Comparison of ENCODE assay signal across 12 cellular contexts in genomic region chr5:40716000-40716399, GRCh38. TPM values are rescaled to one million over a fixed set of nuclear protein-coding genes. Genes with fewer than 3 reads are reported as not detected.
DNase-seq lines count a peak whose midpoint lies in the region; ATAC-seq, FAIRE-seq and TF ChIP-seq lines count a peak whose summit lies in the region.
"Had no signal": no experiment of that assay in that cellular context is flagged by ENCODE, and none has a peak within 500 bp of the region (broad histone marks: within the 10 kb centered on the region; RNA-seq: fewer than 3 reads in every experiment).

No MANE protein-coding gene starts in this region.

- H3K27ac ChIP-seq in MM.1S (ENCODE audit: low read length) = no peak overlapping the region
- no peak overlapping the region for H3K27ac ChIP-seq in hepatocyte
- H3K27ac ChIP-seq: body of pancreas, thoracic aorta had no signal

- no peaks in the 10 kb centered on the region for H4K20me1 ChIP-seq in MM.1S (ENCODE audit: insufficient read depth, low read length)
- no peaks in the 10 kb centered on the region for H4K20me1 ChIP-seq in hepatocyte (ENCODE audit: insufficient read depth, poor library complexity, severe bottlenecking)

- no peaks in the 10 kb centered on the region for H3K36me3 ChIP-seq in GM06990 (ENCODE audit: control insufficient read depth, insufficient read depth, low read length)
- H3K36me3 ChIP-seq in MM.1S (replicated peaks; ENCODE audit: insufficient read depth, low read length) = no peaks in the 10 kb centered on the region
- peaks cover 1% of the 10 kb centered on the region for H3K36me3 ChIP-seq in bronchial epithelial cell (ENCODE audit: control insufficient read depth, insufficient read depth, low read length)
- H3K36me3 ChIP-seq in mucosa of descending colon (ENCODE audit: low read depth) = no peaks in the 10 kb centered on the region
- H3K36me3 ChIP-seq in hepatocyte (replicated peaks; ENCODE audit: insufficient read depth, low read depth) = no peaks in the 10 kb centered on the region

- no peak overlapping the region for H3K4me3 ChIP-seq in GM06990 (replicated peaks; ENCODE audit: low read depth, low read length)
- H3K4me3 ChIP-seq in MM.1S (ENCODE audit: low read length) = no peak overlapping the region
- no peak overlapping the region for H3K4me3 ChIP-seq in bronchial epithelial cell (ENCODE audit: low read depth, low read length)
- H3K4me3 ChIP-seq in mucosa of descending colon = no peak overlapping the region
- no peak overlapping the region for H3K4me3 ChIP-seq in hepatocyte
- H3K4me3 ChIP-seq: body of pancreas, thoracic aorta had no signal

- no peak overlapping the region for H3K9ac ChIP-seq in MM.1S (ENCODE audit: low read length)

- DNase-seq in GM06990 (ENCODE audit: extremely low read depth, insufficient read length) = no peak
- DNase-seq in MM.1S = no peak
- DNase-seq in bronchial epithelial cell (ENCODE audit: low read depth) = peak; percentile 29
- no peak for DNase-seq in mucosa of descending colon
- no peak for DNase-seq in hepatocyte (ENCODE audit: low spot score)
- DNase-seq in NK-92 treated with Interleukin-12 subunit alpha and Interleukin-12 subunit beta, amount 100 ng/mL, for 24 hours (lab: John Stamatoyannopoulos, UW) = no peak
- DNase-seq in NCI-H69 (lab: John Stamatoyannopoulos, UW) = no peak
- DNase-seq: activated CD8-positive, alpha-beta T cell treated with anti-CD3 and anti-CD28 coated beads, Interleukin-2, amount 10 ng/mL, durations not matched to agents 7 days and 5 days; body of pancreas; SHP77 had no signal

- H3F3A ChIP-seq in MM.1S (ENCODE audit: insufficient read depth, low read length) = no peaks in the 10 kb centered on the region

- WGBS in hepatocyte (ENCODE audit: low lambda C conversion rate, missing lambda C conversion rate) = 36% methylated on average over 2 of the region's 2 CpGs

- TF ChIP-seq CTCF in GM06990 (IDR thresholded peaks at IDR 0.05; ENCODE audit: insufficient read depth, low read length, poor library complexity, severe bottlenecking) (peak; percentile 16), MM.1S (IDR thresholded peaks at IDR 0.05; ENCODE audit: low read length) (peak; percentile 8; the same call in 1 of the 2 replicates), bronchial epithelial cell (IDR thresholded peaks at IDR 0.05; ENCODE audit: insufficient read depth, low read length, severe bottlenecking) (peak; percentile 30), mucosa of descending colon (IDR thresholded peaks at IDR 0.05) (no peak), hepatocyte (IDR thresholded peaks at IDR 0.05; ENCODE audit: poor library complexity) (no peak)

- H3K4me2 ChIP-seq in MM.1S (ENCODE audit: low read depth, low read length) = no peak overlapping the region
- no peak overlapping the region for H3K4me2 ChIP-seq in hepatocyte

- no peaks in the 10 kb centered on the region for H3K27me3 ChIP-seq in GM06990 (replicated peaks; ENCODE audit: control insufficient read depth, insufficient read depth, low read length)
- no peaks in the 10 kb centered on the region for H3K27me3 ChIP-seq in MM.1S (replicated peaks; ENCODE audit: insufficient read depth, low read length)
- H3K27me3 ChIP-seq in bronchial epithelial cell (ENCODE audit: control insufficient read depth, insufficient read depth, low read length) = no peaks in the 10 kb centered on the region
- H3K27me3 ChIP-seq in hepatocyte = no peaks in the 10 kb centered on the region
- H3K27me3 ChIP-seq: body of pancreas had no signal

- no peaks in the 10 kb centered on the region for H3K9me2 ChIP-seq in MM.1S (replicated peaks; ENCODE audit: insufficient read depth, low read length)
- no peaks in the 10 kb centered on the region for H3K9me2 ChIP-seq in hepatocyte (replicated peaks; ENCODE audit: insufficient read depth)

- FAIRE-seq in bronchial epithelial cell (lab: Jason Lieb, UNC) = no peak

- peak; percentile 55 for ATAC-seq in mucosa of descending colon
- no peak for ATAC-seq in esophagus mucosa
- ATAC-seq: activated CD8-positive, alpha-beta T cell treated with anti-CD3 and anti-CD28 coated beads, Interleukin-2, amount 10 ng/mL, durations not matched to agents 7 days and 5 days; body of pancreas had no signal

- H3K79me2 ChIP-seq in MM.1S (ENCODE audit: low read length) = no peaks in the 10 kb centered on the region
- no peaks in the 10 kb centered on the region for H3K79me2 ChIP-seq in hepatocyte

- H2AFZ ChIP-seq in MM.1S (ENCODE audit: low read length) (no peak overlapping the region), hepatocyte (no peak overlapping the region)

- no peaks in the 10 kb centered on the region for H3K4me1 ChIP-seq in MM.1S (ENCODE audit: low read length)
- H3K4me1 ChIP-seq in mucosa of descending colon (ENCODE audit: low read depth) = peaks cover 3% of the 10 kb centered on the region
- H3K4me1 ChIP-seq in hepatocyte (ENCODE audit: insufficient read depth) = no peaks in the 10 kb centered on the region

- intact Hi-C loops in mucosa of descending colon (cut with DNase I, micrococcal nuclease) = no loop called here

- H3K9me3 ChIP-seq in MM.1S (replicated peaks; ENCODE audit: insufficient read depth, low read length) (no peaks in the 10 kb centered on the region), mucosa of descending colon (no peaks in the 10 kb centered on the region), hepatocyte (ENCODE audit: low read depth) (no peaks in the 10 kb centered on the region)
- H3K9me3 ChIP-seq: body of pancreas, thoracic aorta had no signal

RNA-seq across cellular contexts. Expression of gene PTGER4, which starts 36.3 kb away (rescaled TPM):
- 6.1 and 8.7 TPM in 2 replicates for total RNA-seq in bronchial epithelial cell
- 10 to 100 TPM; 38.5 to 58.4 (median 50.8) TPM for total RNA-seq in mucosa of descending colon
- total RNA-seq in esophagus mucosa = 1.5 TPM
- 1.4 and 7.1 TPM in 2 replicates for total RNA-seq in hepatocyte
- polyA plus RNA-seq in hepatocyte = 1.4 and 3.6 TPM in 2 replicates

RNA-seq across cellular contexts. Expression of gene TTC33, which starts 39.8 kb away (rescaled TPM):
- total RNA-seq in bronchial epithelial cell (9.7 and 10.1 TPM in 2 replicates), mucosa of descending colon (10 to 100 TPM; 15.1 to 22.6 (median 17.2) TPM), esophagus mucosa (3.8 TPM), hepatocyte (15.4 and 19.3 TPM in 2 replicates)
- 5.6 and 8.8 TPM in 2 replicates for polyA plus RNA-seq in hepatocyte

Comparison
In these comparisons a context has a peak if more than half of its experiments do, and no peak if none do; other contexts are left out.
1. CTCF ChIP-seq: peak in GM06990 (single experiment), MM.1S (single experiment) and bronchial epithelial cell (single experiment); none in mucosa of descending colon (single experiment) and hepatocyte (single experiment).